Comparison of ENCODE assay signal across 1 cellular context in genomic region chr22:23608583-23608982, GRCh38.
TF ChIP-seq lines count a peak whose summit lies in the region.

No MANE protein-coding gene starts in this region.

TF ChIP-seq in A549, 52 proteins besides CTCF, POLR2A, EP300 and RAD21 (continued from another document):
- peak; percentile 78 for TF ChIP-seq REST (IDR thresholded peaks at IDR 0.05)
